In the genomic region with DNA sequence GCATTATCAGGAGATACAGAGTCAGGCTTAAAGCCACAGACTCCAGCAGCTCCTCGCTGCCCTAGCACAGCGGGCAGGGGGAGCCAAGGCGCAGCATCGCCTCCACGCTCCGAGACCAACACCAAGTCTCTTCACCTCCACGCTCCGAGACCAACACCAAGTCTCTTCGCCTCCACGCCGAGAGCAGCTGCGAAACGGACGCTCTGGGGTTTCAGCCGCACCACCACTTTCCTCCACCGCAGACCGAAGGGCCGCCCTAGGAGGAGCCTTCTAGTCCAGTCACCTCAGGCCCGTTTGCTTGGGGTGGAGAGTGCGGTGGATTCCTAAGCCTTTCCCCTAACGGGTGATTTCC, we compare ENCODE assay signal across 8 cellular contexts. TPM values are rescaled to one million over a fixed set of nuclear protein-coding genes. Genes with fewer than 3 reads are reported as not detected.
DNase-seq lines count a peak whose midpoint lies in the region; ATAC-seq and TF ChIP-seq lines count a peak whose summit lies in the region.

No MANE protein-coding gene starts in this region.

- no peaks in the 10 kb centered on the region for H3K36me3 ChIP-seq in breast epithelium
- no peaks in the 10 kb centered on the region for H3K36me3 ChIP-seq in skeletal muscle tissue (ENCODE audit: control insufficient read depth in 3 of 3, insufficient read depth in 3 of 3, low read length in 3 of 3)

- peak overlapping the region; percentile 74 to 82 (median 81) for H3K9ac ChIP-seq in skeletal muscle tissue (ENCODE audit: low read depth in 1 of 3, low read length in 3 of 3)

- H3K27me3 ChIP-seq in HL-60 (ENCODE audit: insufficient read depth, poor library complexity, severe bottlenecking) (no peaks in the 10 kb centered on the region), breast epithelium (no peaks in the 10 kb centered on the region), skeletal muscle tissue (ENCODE audit: control insufficient read depth in 3 of 3, insufficient read depth in 3 of 3, low read length in 3 of 3) (no peaks in the 10 kb centered on the region)

- intact Hi-C loops in breast epithelium (cut with DNase I; ENCODE audit: low total_unique reads): no loop called here

- no peak for TF ChIP-seq POLR2A in breast epithelium (IDR thresholded peaks at IDR 0.05)

- TF ChIP-seq CTCF in HL-60 (IDR thresholded peaks at IDR 0.05; ENCODE audit: insufficient read depth, low read length) (no peak), breast epithelium (IDR thresholded peaks at IDR 0.05) (no peak)

- H3K9me3 ChIP-seq in breast epithelium: no peaks in the 10 kb centered on the region
- H3K9me3 ChIP-seq in skeletal muscle tissue (ENCODE audit: control insufficient read depth in 3 of 3, low read length in 3 of 3): no peaks in the 10 kb centered on the region

- H3K27ac ChIP-seq in HL-60 (replicated peaks) (peak overlapping the region; percentile 98), breast epithelium (peak overlapping the region; percentile 50 to 71), skeletal muscle tissue (ENCODE audit: low read depth, low read length) (peak overlapping the region; percentile 75)

- DNase-seq in DMS114 treated with DMSO at 0.1 percent for 48 hours (lab: John Stamatoyannopoulos, UW; ENCODE audit: unreplicated experiment) (peak; percentile 36), HL-60 (ENCODE audit: low read depth in 1 of 2, low spot score in 1 of 2) (peak in 1 of 2 experiments; percentile 66), SW480 (ENCODE audit: low spot score) (peak; percentile 46), breast epithelium (ENCODE audit: low spot score in 2 of 2) (no peak), iPS-NIHi11 (ENCODE audit: low spot score) (peak; percentile 55), retina (no peak)

- peak overlapping the region; percentile 81 for H3K4me3 ChIP-seq in HL-60 (replicated peaks; ENCODE audit: insufficient read depth, low read length)
- H3K4me3 ChIP-seq in breast epithelium: peak overlapping the region; percentile 81 to 98 (median 89)
- H3K4me3 ChIP-seq in skeletal muscle tissue (ENCODE audit: low read length in 3 of 3): peak overlapping the region; percentile 84 to 87 (median 85)

- ATAC-seq in GM19438 (IDR thresholded peaks at IDR 0.05; ENCODE audit: low read depth, unreplicated experiment): peak; percentile 42

- H3K4me1 ChIP-seq in breast epithelium (no peaks in the 10 kb centered on the region), skeletal muscle tissue (ENCODE audit: control insufficient read depth in 3 of 3, insufficient read depth in 3 of 3, low read length in 3 of 3) (peaks cover 3 to 15% (median 7%) of the 10 kb centered on the region in 3 donors)

RNA-seq across cellular contexts. Expression of gene DMXL2, which starts 0.7 kb away (rescaled TPM):
- total RNA-seq in breast epithelium (10 to 100 TPM; 28.5 to 73.9 (median 36.4) TPM), skeletal muscle tissue (20.9 TPM)

RNA-seq across cellular contexts. Expression of gene SCG3, which starts 59.4 kb away (rescaled TPM):
- total RNA-seq in breast epithelium (under 1 TPM in 1 of 3 donors, not detected in 2; 0.33 TPM), skeletal muscle tissue (under 0.01 TPM)

Comparison
In these comparisons a context has a peak if more than half of its experiments do, and no peak if none do; other contexts are left out.
1. DNase-seq: peak in DMS114 treated with DMSO at 0.1 percent for 48 hours (single experiment), SW480 (single experiment) and iPS-NIHi11 (single experiment); none in breast epithelium (0 of 2) and retina (single experiment).
2. Peak in every context shown above with its lines, with median percentiles within 50 percentile points of each other: H3K27ac ChIP-seq and H3K4me3 ChIP-seq.